In the genomic region with DNA sequence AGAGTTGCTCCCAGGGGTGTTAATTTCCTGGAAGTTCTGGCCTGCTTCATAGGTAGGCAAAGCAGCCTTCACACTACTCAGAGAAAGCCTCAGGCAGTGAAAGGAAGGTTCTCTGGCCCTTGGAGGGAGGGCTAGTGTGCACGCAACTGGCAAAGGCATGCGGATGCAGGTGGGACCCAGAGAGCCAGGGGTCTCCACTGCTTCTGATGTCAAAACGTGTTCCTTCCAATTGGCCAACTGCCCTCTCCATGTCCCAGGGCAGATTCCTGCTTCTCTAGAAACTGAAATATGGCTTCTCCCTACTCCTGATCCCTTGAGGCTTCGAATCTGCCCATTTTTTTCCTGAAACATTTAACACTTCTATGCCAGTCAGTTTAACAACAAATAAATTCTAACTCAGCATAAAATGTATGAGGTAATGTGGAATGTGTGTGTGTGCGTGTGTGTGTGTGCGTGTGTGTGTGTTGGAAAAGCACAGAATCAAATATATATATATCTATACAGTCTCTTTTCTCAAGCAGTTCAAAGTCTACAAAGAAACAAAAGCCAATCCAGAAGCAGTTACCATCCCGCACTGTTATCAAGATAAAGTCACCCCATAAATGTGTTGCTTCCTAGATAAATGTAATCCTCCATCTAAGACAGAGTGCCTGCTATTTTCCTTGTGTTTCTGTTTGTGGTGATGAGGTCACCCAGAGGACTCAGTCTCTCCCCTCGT, we compare ENCODE assay signal across 1 cellular context.
TF ChIP-seq lines count a peak whose summit lies in the region.

No MANE protein-coding gene starts in this region.

TF ChIP-seq in K562, 482 proteins besides CTCF, POLR2A, EP300 and RAD21 (continued from another document and continues in another):
- TF ChIP-seq CHD2 (IDR thresholded peaks at IDR 0.05; ENCODE audit: low read depth, low read length) (peak; percentile 21; the same call in 1 of the 2 replicates), ZNF143 (CRISPR knock-in tag; IDR thresholded peaks at IDR 0.05) (no peak), ATF7 (IDR thresholded peaks at IDR 0.05) (peak; percentile 95), ARHGAP35 (IDR thresholded peaks at IDR 0.05; ENCODE audit: partially characterized antibody) (no peak), TBP (optimal IDR thresholded peaks at IDR 0.05; ENCODE audit: low read depth, low read length) (peak; percentile 41), EHMT2 (IDR thresholded peaks at IDR 0.05) (no peak), SAFB (IDR thresholded peaks at IDR 0.05; ENCODE audit: borderline replicate concordance, low read depth, low read length) (no peak), ARID1B (IDR thresholded peaks at IDR 0.05) (peak; percentile 86), STAT5A (IDR thresholded peaks at IDR 0.05; ENCODE audit: borderline replicate concordance, low read length) (peak; percentile 40), ILK (tag; IDR thresholded peaks at IDR 0.05; ENCODE audit: borderline replicate concordance, low read depth) (no peak), ELF4 (CRISPR knock-in tag; IDR thresholded peaks at IDR 0.05) (no peak), KLF16 (IDR thresholded peaks at IDR 0.05) (peak; percentile 52; the same call in 1 of the 2 replicates), ESRRB (CRISPR knock-in tag; IDR thresholded peaks at IDR 0.05; ENCODE audit: borderline replicate concordance) (no peak), XRCC5 (IDR thresholded peaks at IDR 0.05; ENCODE audit: low read depth, low read length) (no peak), NFIC (IDR thresholded peaks at IDR 0.05) (0 out of 2 replicates have a peak, but pooled peaks have one; percentile 23), TBL1XR1 (IDR thresholded peaks at IDR 0.05; ENCODE audit: low read length in 2 of 2) (peak in 1 of 2 experiments; percentile 60; a peak in 1 of 4 replicates), BRF1 (IDR thresholded peaks at IDR 0.05; ENCODE audit: borderline replicate concordance, extremely low read depth, insufficient read length) (no peak), NFE2L1 (tag; IDR thresholded peaks at IDR 0.05; ENCODE audit: borderline replicate concordance, low read depth) (no peak), SREBF1 (IDR thresholded peaks at IDR 0.05; ENCODE audit: borderline replicate concordance, low read depth, low read length) (peak; percentile 63; the same call in 1 of the 2 replicates), TAL1 (IDR thresholded peaks at IDR 0.05) (peak; percentile 68), EZH2 (IDR thresholded peaks at IDR 0.05; ENCODE audit: borderline replicate concordance, low read depth, low read length) (no peak), SP1 (CRISPR knock-in tag; IDR thresholded peaks at IDR 0.05) (0 out of 2 replicates have a peak, but pooled peaks have one; percentile 7), TEAD2 (tag; IDR thresholded peaks at IDR 0.05) (0 out of 2 replicates have a peak, but pooled peaks have one; percentile 8), CCAR2 (IDR thresholded peaks at IDR 0.05; ENCODE audit: low read depth, low read length) (no peak), MAFK (IDR thresholded peaks at IDR 0.05; ENCODE audit: low read length) (peak; percentile 67; the same call in 1 of the 2 replicates), ZFP30 (CRISPR knock-in tag; IDR thresholded peaks at IDR 0.05; ENCODE audit: borderline replicate concordance) (no peak), NRF1 (conservative IDR thresholded peaks at IDR 0.05 in 1 of 2, IDR thresholded peaks at IDR 0.05 in 1 of 2) (no peak; a peak in 1 of 4 replicates)
- TF ChIP-seq, protein P1, sequence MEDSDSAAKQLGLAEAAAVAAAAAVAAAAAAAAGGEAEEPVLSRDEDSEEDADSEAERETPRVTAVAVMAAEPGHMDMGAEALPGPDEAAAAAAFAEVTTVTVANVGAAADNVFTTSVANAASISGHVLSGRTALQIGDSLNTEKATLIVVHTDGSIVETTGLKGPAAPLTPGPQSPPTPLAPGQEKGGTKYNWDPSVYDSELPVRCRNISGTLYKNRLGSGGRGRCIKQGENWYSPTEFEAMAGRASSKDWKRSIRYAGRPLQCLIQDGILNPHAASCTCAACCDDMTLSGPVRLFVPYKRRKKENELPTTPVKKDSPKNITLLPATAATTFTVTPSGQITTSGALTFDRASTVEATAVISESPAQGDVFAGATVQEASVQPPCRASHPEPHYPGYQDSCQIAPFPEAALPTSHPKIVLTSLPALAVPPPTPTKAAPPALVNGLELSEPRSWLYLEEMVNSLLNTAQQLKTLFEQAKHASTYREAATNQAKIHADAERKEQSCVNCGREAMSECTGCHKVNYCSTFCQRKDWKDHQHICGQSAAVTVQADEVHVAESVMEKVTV (CRISPR knock-in tag; IDR thresholded peaks at IDR 0.05) = 0 out of 2 replicates have a peak, but pooled peaks have one; percentile 5
- TF ChIP-seq, protein P2, sequence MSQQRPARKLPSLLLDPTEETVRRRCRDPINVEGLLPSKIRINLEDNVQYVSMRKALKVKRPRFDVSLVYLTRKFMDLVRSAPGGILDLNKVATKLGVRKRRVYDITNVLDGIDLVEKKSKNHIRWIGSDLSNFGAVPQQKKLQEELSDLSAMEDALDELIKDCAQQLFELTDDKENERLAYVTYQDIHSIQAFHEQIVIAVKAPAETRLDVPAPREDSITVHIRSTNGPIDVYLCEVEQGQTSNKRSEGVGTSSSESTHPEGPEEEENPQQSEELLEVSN (IDR thresholded peaks at IDR 0.05; ENCODE audit: borderline replicate concordance in 1 of 2, extremely low read depth in 1 of 2, insufficient read depth in 1 of 2, insufficient read length in 1 of 2, low read depth in 1 of 2, low read length in 1 of 2, poor library complexity in 1 of 2, severe bottlenecking in 1 of 2) = peak in 1 of 2 experiments; percentile 48
- TF ChIP-seq, protein P3, sequence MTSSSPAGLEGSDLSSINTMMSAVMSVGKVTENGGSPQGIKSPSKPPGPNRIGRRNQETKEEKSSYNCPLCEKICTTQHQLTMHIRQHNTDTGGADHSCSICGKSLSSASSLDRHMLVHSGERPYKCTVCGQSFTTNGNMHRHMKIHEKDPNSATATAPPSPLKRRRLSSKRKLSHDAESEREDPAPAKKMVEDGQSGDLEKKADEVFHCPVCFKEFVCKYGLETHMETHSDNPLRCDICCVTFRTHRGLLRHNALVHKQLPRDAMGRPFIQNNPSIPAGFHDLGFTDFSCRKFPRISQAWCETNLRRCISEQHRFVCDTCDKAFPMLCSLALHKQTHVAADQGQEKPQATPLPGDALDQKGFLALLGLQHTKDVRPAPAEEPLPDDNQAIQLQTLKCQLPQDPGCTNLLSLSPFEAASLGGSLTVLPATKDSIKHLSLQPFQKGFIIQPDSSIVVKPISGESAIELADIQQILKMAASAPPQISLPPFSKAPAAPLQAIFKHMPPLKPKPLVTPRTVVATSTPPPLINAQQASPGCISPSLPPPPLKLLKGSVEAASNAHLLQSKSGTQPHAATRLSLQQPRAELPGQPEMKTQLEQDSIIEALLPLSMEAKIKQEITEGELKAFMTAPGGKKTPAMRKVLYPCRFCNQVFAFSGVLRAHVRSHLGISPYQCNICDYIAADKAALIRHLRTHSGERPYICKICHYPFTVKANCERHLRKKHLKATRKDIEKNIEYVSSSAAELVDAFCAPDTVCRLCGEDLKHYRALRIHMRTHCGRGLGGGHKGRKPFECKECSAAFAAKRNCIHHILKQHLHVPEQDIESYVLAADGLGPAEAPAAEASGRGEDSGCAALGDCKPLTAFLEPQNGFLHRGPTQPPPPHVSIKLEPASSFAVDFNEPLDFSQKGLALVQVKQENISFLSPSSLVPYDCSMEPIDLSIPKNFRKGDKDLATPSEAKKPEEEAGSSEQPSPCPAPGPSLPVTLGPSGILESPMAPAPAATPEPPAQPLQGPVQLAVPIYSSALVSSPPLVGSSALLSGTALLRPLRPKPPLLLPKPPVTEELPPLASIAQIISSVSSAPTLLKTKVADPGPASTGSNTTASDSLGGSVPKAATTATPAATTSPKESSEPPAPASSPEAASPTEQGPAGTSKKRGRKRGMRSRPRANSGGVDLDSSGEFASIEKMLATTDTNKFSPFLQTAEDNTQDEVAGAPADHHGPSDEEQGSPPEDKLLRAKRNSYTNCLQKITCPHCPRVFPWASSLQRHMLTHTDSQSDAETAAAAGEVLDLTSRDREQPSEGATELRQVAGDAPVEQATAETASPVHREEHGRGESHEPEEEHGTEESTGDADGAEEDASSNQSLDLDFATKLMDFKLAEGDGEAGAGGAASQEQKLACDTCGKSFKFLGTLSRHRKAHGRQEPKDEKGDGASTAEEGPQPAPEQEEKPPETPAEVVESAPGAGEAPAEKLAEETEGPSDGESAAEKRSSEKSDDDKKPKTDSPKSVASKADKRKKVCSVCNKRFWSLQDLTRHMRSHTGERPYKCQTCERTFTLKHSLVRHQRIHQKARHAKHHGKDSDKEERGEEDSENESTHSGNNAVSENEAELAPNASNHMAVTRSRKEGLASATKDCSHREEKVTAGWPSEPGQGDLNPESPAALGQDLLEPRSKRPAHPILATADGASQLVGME (CRISPR knock-in tag; IDR thresholded peaks at IDR 0.05) = peak; percentile 79; the same call in 1 of the 2 replicates
- TF ChIP-seq, protein P4, sequence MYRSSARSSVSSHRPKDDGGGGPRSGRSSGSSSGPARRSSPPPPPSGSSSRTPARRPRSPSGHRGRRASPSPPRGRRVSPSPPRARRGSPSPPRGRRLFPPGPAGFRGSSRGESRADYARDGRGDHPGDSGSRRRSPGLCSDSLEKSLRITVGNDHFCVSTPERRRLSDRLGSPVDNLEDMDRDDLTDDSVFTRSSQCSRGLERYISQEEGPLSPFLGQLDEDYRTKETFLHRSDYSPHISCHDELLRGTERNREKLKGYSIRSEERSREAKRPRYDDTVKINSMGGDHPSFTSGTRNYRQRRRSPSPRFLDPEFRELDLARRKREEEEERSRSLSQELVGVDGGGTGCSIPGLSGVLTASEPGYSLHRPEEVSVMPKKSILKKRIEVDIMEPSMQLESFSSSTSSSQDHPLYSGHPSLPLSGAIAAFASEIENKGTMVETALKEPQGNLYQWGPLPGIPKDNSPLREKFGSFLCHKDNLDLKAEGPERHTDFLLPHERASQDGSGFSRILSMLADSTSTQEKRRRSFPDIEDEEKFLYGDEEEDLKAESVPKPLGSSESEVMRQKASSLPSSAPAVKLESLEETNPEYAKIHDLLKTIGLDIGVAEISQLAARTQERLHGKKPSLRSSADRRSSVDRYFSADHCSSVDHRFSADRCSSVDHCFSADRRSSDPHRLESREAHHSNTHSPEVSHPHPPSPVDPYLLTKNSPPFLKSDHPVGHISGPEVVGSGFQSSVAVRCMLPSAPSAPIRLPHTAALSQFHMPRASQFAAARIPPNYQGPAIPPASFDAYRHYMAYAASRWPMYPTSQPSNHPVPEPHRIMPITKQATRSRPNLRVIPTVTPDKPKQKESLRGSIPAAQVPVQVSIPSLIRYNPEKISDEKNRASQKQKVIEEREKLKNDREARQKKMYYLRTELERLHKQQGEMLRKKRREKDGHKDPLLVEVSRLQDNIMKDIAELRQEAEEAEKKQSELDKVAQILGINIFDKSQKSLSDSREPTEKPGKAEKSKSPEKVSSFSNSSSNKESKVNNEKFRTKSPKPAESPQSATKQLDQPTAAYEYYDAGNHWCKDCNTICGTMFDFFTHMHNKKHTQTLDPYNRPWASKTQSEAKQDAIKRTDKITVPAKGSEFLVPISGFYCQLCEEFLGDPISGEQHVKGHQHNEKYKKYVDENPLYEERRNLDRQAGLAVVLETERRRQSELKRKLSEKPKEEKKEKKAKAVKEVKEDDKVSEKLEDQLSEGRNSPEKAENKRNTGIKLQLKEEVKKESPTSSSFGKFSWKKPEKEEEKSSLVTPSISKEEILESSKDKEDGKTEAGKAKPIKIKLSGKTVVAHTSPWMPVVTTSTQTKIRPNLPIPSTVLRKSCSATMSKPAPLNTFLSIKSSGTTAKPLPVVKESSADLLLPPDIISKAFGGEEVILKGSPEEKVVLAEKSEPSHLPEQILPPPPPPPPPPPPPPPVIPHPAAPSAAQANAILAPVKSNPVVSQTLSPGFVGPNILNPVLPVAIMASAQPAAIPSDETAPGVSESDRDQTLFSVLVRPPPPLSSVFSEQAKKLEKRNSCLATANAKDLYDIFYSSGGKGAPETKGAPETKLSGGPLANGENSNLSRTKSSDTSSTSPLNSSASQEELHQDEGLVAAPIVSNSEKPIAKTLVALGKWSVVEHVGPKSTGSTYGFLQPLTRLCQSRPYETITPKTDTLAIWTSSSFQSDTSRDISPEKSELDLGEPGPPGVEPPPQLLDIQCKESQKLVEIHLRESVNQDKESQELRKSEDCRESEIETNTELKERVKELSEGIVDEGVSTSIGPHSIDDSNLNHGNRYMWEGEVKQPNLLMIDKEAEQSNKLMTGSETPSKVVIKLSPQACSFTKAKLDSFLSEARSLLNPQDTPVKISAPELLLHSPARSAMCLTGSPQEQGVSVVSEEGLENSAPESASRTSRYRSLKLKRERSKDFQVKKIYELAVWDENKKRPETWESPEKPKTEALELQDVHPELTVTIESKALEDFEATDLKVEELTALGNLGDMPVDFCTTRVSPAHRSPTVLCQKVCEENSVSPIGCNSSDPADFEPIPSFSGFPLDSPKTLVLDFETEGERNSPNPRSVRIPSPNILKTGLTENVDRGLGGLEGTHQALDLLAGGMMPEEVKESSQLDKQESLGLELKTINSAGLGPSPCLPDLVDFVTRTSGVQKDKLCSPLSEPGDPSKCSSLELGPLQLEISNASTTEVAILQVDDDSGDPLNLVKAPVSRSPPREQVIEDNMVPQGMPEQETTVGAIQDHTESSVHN (IDR thresholded peaks at IDR 0.05; ENCODE audit: borderline replicate concordance in 1 of 2, low read depth in 1 of 2) = peak in 1 of 2 experiments; percentile 52; a peak in 1 of 4 replicates
- TF ChIP-seq, protein P5, sequence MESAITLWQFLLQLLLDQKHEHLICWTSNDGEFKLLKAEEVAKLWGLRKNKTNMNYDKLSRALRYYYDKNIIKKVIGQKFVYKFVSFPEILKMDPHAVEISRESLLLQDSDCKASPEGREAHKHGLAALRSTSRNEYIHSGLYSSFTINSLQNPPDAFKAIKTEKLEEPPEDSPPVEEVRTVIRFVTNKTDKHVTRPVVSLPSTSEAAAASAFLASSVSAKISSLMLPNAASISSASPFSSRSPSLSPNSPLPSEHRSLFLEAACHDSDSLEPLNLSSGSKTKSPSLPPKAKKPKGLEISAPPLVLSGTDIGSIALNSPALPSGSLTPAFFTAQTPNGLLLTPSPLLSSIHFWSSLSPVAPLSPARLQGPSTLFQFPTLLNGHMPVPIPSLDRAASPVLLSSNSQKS (CRISPR knock-in tag; IDR thresholded peaks at IDR 0.05) = no peak
- TF ChIP-seq, protein P6, sequence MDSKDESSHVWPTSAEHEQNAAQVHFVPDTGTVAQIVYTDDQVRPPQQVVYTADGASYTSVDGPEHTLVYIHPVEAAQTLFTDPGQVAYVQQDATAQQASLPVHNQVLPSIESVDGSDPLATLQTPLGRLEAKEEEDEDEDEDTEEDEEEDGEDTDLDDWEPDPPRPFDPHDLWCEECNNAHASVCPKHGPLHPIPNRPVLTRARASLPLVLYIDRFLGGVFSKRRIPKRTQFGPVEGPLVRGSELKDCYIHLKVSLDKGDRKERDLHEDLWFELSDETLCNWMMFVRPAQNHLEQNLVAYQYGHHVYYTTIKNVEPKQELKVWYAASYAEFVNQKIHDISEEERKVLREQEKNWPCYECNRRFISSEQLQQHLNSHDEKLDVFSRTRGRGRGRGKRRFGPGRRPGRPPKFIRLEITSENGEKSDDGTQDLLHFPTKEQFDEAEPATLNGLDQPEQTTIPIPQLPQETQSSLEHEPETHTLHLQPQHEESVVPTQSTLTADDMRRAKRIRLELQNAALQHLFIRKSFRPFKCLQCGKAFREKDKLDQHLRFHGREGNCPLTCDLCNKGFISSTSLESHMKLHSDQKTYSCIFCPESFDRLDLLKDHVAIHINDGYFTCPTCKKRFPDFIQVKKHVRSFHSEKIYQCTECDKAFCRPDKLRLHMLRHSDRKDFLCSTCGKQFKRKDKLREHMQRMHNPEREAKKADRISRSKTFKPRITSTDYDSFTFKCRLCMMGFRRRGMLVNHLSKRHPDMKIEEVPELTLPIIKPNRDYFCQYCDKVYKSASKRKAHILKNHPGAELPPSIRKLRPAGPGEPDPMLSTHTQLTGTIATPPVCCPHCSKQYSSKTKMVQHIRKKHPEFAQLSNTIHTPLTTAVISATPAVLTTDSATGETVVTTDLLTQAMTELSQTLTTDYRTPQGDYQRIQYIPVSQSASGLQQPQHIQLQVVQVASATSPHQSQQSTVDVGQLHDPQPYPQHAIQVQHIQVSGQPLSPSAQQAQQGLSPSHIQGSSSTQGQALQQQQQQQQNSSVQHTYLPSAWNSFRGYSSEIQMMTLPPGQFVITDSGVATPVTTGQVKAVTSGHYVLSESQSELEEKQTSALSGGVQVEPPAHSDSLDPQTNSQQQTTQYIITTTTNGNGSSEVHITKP (IDR thresholded peaks at IDR 0.05; ENCODE audit: partially characterized antibody) = no peak
